8 cellular contexts compared by ENCODE assay signal in the genomic region with DNA sequence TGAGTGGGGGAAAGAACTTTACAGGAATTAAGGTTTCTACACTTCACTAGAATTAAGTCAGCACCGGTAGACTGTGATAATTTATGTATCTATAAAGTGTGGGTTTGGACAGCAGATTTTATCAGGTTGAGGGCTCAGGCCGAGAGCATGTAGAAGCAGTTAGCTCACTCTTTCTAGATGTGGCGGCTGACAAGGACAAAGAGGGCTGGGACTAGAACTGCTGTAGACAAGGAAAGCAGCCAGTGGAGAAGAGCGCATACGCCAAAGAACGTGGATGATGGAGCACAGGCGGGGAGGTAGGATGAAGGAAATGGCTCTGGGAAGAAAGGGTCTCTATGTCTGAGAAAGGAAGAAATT. TPM values are rescaled to one million over a fixed set of nuclear protein-coding genes. Genes with fewer than 3 reads are reported as not detected.
DNase-seq lines count a peak whose midpoint lies in the region; ATAC-seq and TF ChIP-seq lines count a peak whose summit lies in the region.

No MANE protein-coding gene starts in this region.

- H3K4me3 ChIP-seq in fibroblast of the aortic adventitia (ENCODE audit: low read depth, low read length), result peak overlapping the region; percentile 56
- peak overlapping the region; percentile 58 for H3K4me3 ChIP-seq in ovary

- intact Hi-C loops in ovary (cut with DNase I), result loop anchor here in 1 of 4 donors (10.0 kb wide), 1 partner anchor 352 kb away; no protein-coding TSS in a partner anchor

- peak overlapping the region in 1 of 2 donors; percentile 83 for H3K27ac ChIP-seq in ovary

- peak; percentile 32 for ATAC-seq in HG03571 (IDR thresholded peaks at IDR 0.05; ENCODE audit: unreplicated experiment)
- no peak for ATAC-seq in GM18861 (IDR thresholded peaks at IDR 0.05; ENCODE audit: unreplicated experiment)

- peak; percentile 26 for DNase-seq in activated CD4-positive, alpha-beta T cell treated with anti-CD3 and anti-CD28 coated beads for 48 hours
- no peak for DNase-seq in activated CD4-positive, alpha-beta T cell treated with anti-CD3 and anti-CD28 coated beads for 1 hour
- peak; percentile 6 for DNase-seq in activated CD4-positive, alpha-beta T cell treated with anti-CD3 and anti-CD28 coated beads, Interleukin-2, amount 50 U/mL, for 1 hour
- DNase-seq in fibroblast of the aortic adventitia (ENCODE audit: low read depth) (no peak), ovary (no peak), NCI-H1417 treated with DMSO at 0.1 percent for 48 hours (lab: John Stamatoyannopoulos, UW) (no peak)

- H3K36me3 ChIP-seq in ovary, result no peaks in the 10 kb centered on the region

- no peak for TF ChIP-seq CTCF in fibroblast of the aortic adventitia (IDR thresholded peaks at IDR 0.05; ENCODE audit: insufficient read depth, low read length)
- TF ChIP-seq CTCF in ovary (IDR thresholded peaks at IDR 0.05), result no peak

- H3K4me1 ChIP-seq in ovary (ENCODE audit: insufficient read depth), result peaks cover 2% of the 10 kb centered on the region

- TF ChIP-seq POLR2A in ovary (IDR thresholded peaks at IDR 0.05), result no peak

- no peaks in the 10 kb centered on the region for H3K27me3 ChIP-seq in ovary

- no peak for TF ChIP-seq EP300 in ovary (IDR thresholded peaks at IDR 0.05)

- no peaks in the 10 kb centered on the region for H3K9me3 ChIP-seq in ovary

- 20 to 23% (median 20%) methylated on average over 7 of the region's 7 CpGs for WGBS in ovary, 3 donors

RNA-seq across cellular contexts. Expression of a gene that starts 0.5 kb away (rescaled TPM):
- total RNA-seq in fibroblast of the aortic adventitia (ENCODE audit: low replicate concordance) (17.0 and 39.4 TPM in 2 replicates), ovary (10 to 100 TPM; 26.1 to 61.1 (median 53.9) TPM)
- polyA plus RNA-seq in ovary, result 10 to 100 TPM; 19.1 to 66.9 TPM

Comparison
In these comparisons a context has a peak if more than half of its experiments do, and no peak if none do; other contexts are left out.
1. DNase-seq: peak in activated CD4-positive, alpha-beta T cell treated with anti-CD3 and anti-CD28 coated beads for 48 hours (single experiment) and activated CD4-positive, alpha-beta T cell treated with anti-CD3 and anti-CD28 coated beads, Interleukin-2, amount 50 U/mL, for 1 hour (single experiment); none in activated CD4-positive, alpha-beta T cell treated with anti-CD3 and anti-CD28 coated beads for 1 hour (single experiment), fibroblast of the aortic adventitia (single experiment), ovary (0 of 5) and NCI-H1417 treated with DMSO at 0.1 percent for 48 hours (single experiment).